ENCODE assay signal across 9 cellular contexts in the genomic region with DNA sequence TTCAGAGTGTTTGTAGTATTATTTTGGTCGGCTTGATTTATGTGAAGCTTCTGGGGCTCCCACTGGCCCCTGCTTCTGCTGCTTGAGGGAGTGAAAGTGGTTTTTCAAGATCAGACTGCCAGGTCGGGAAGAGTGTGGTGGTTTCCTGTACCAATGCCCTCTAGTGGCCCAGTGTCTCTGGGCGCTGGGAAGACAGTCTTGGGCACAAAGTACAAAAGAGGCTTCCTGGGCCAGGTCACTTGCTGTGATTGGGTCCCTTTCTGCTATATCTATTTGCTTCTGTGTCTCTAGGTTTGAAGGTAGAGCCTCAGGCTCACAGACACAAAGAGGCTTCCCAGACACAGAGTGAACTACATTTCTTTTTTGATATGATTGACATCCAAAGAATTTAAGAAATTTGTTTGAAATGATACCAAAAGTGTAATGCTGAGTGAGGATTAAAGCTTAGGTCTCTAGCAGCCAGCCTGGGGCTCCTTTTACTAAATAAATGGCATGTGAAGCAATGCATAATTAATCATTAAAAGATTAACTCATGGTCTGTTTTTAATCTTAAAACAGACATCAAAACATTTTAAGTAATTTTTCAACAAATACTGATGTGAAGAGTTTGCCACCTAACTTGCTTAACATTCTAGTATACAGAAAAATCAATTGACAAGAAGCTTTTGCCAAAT. TPM values are rescaled to one million over a fixed set of nuclear protein-coding genes. Genes with fewer than 3 reads are reported as not detected.
A peak's percentile ranks its signal among the peaks of the same experiment; 100 is the strongest.
DNase-seq lines count a peak whose midpoint lies in the region; ATAC-seq, FAIRE-seq and TF ChIP-seq lines count a peak whose summit lies in the region.
"Had no signal": no experiment of that assay in that cellular context is flagged by ENCODE, and none has a peak within 500 bp of the region (broad histone marks: within the 10 kb centered on the region; RNA-seq: fewer than 3 reads in every experiment).

No MANE protein-coding gene starts in this region.

- H3K9me3 Mint-ChIP-seq in progenitor cell of endocrine pancreas (ENCODE audit: low read depth), result no peaks in the 10 kb centered on the region
- H3K9me3 Mint-ChIP-seq: T-helper 1 cell treated with Interleukin-12 subunit alpha and Interleukin-12 subunit beta and Interleukin-4 antibody, amounts not matched to agents 30 μg/mL and 1 μg/mL, for 36 hours had no signal

- TF ChIP-seq POLR2A in uterus (IDR thresholded peaks at IDR 0.05), result no peak

- H3K9me3 ChIP-seq in RWPE2 (ENCODE audit: severe bottlenecking), result no peaks in the 10 kb centered on the region
- no peaks in the 10 kb centered on the region for H3K9me3 ChIP-seq in uterus

- H3K27me3 ChIP-seq in RWPE2 (ENCODE audit: insufficient read depth, poor library complexity, severe bottlenecking), result peaks cover 2% of the 10 kb centered on the region
- no peaks in the 10 kb centered on the region for H3K27me3 ChIP-seq in uterus

- no peaks in the 10 kb centered on the region for H3K27me3 Mint-ChIP-seq in progenitor cell of endocrine pancreas

- DNase-seq in D721Med (ENCODE audit: insufficient read length, low spot score), result no peak
- no peak for DNase-seq in RWPE2 (ENCODE audit: low spot score)
- peak; percentile 47 for DNase-seq in epithelial cell of esophagus (ENCODE audit: low read depth)
- no peak for DNase-seq in progenitor cell of endocrine pancreas (ENCODE audit: low spot score, unreplicated experiment)
- no peak for DNase-seq in C1 segment of cervical spinal cord (lab: John Stamatoyannopoulos, UW)
- DNase-seq in uterus, result no peak

- H3K36me3 ChIP-seq in RWPE2 (ENCODE audit: low read depth) (no peaks in the 10 kb centered on the region), uterus (no peaks in the 10 kb centered on the region)

- no peak overlapping the region for H3K4me3 Mint-ChIP-seq in progenitor cell of endocrine pancreas (ENCODE audit: low read depth)
- H3K4me3 Mint-ChIP-seq: T-helper 1 cell treated with Interleukin-12 subunit alpha and Interleukin-12 subunit beta and Interleukin-4 antibody, amounts not matched to agents 30 μg/mL and 1 μg/mL, for 36 hours had no signal

- no peaks in the 10 kb centered on the region for H3K4me1 ChIP-seq in RWPE2 (ENCODE audit: insufficient read depth, poor library complexity, severe bottlenecking)
- no peaks in the 10 kb centered on the region for H3K4me1 ChIP-seq in uterus

- peaks cover 17% of the 10 kb centered on the region for H3K4me1 Mint-ChIP-seq in progenitor cell of endocrine pancreas (ENCODE audit: low read depth)

- no peak overlapping the region for H3K27ac ChIP-seq in RWPE2 (ENCODE audit: poor library complexity, severe bottlenecking)
- no peak overlapping the region for H3K27ac ChIP-seq in uterus

- ATAC-seq in GM18909 (IDR thresholded peaks at IDR 0.05; ENCODE audit: poor library complexity, unreplicated experiment) (peak; percentile 97), HG03103 (IDR thresholded peaks at IDR 0.05; ENCODE audit: low read depth, unreplicated experiment) (peak; percentile 68), RWPE2 (ENCODE audit: low read depth) (peak; percentile 61; the same call in 1 of the 3 replicates)

- no peak for FAIRE-seq in D721Med (lab: Jason Lieb, UNC)

- H3K27ac Mint-ChIP-seq in progenitor cell of endocrine pancreas, result no peak overlapping the region
- H3K27ac Mint-ChIP-seq: T-helper 1 cell treated with Interleukin-12 subunit alpha and Interleukin-12 subunit beta and Interleukin-4 antibody, amounts not matched to agents 30 μg/mL and 1 μg/mL, for 36 hours had no signal

- H3K4me3 ChIP-seq in RWPE2 (ENCODE audit: severe bottlenecking), result no peak overlapping the region
- H3K4me3 ChIP-seq in epithelial cell of esophagus (ENCODE audit: low read length), result no peak overlapping the region
- H3K4me3 ChIP-seq in uterus, result no peak overlapping the region

- TF ChIP-seq CTCF in D721Med (IDR thresholded peaks at IDR 0.05; ENCODE audit: insufficient read depth, missing control alignments) (peak; percentile 44), RWPE2 (IDR thresholded peaks at IDR 0.05; ENCODE audit: poor library complexity, severe bottlenecking) (peak; percentile 67), epithelial cell of esophagus (IDR thresholded peaks at IDR 0.05; ENCODE audit: insufficient read depth, low read depth, low read length, missing control alignments) (peak; percentile 73), progenitor cell of endocrine pancreas (IDR thresholded peaks at IDR 0.05; ENCODE audit: unreplicated experiment) (peak; percentile 55), uterus (IDR thresholded peaks at IDR 0.05) (no peak)

- no peaks in the 10 kb centered on the region for H3K36me3 Mint-ChIP-seq in progenitor cell of endocrine pancreas (ENCODE audit: insufficient read depth)

- intact Hi-C loops in uterus (cut with DNase I; ENCODE audit: low total_unique reads), result no loop called here

RNA-seq across cellular contexts. Expression of a gene that starts 36.3 kb away (rescaled TPM):
- total RNA-seq in progenitor cell of endocrine pancreas (0.48 and 0.69 TPM in 2 replicates), uterus (10 to 100 TPM in 3 of 4 donors, 1 to 10 TPM in 1; 7.9 to 68.1 (median 35.6) TPM)

Comparison
In these comparisons a context has a peak if more than half of its experiments do, and no peak if none do; other contexts are left out.
1. CTCF ChIP-seq: peak in D721Med (single experiment), RWPE2 (single experiment), epithelial cell of esophagus (single experiment) and progenitor cell of endocrine pancreas (single experiment); none in uterus (0 of 4).
2. Peak in every context shown above with its lines, with median percentiles within 50 percentile points of each other: ATAC-seq.